Comparison of ENCODE assay signal across 7 cellular contexts in genomic region chr12:52873832-52874572, GRCh38.
DNase-seq lines count a peak whose midpoint lies in the region; ATAC-seq lines count a peak whose summit lies in the region.

No MANE protein-coding gene starts in this region.

- DNase-seq in NCI-H146 treated with DMSO at 0.1 percent for 48 hours (lab: John Stamatoyannopoulos, UW; ENCODE audit: unreplicated experiment): peak; percentile 31
- DNase-seq in activated CD4-positive, alpha-beta T cell treated with anti-CD3 and anti-CD28 coated beads, Interleukin-2, amount 50 U/mL, for 48 hours: peak; percentile 49 to 61
- peak; percentile 29 to 60 (median 55) for DNase-seq in effector memory CD4-positive, alpha-beta T cell
- peak; percentile 18 to 40 for DNase-seq in memory B cell (ENCODE audit: low spot score in 2 of 2)
- peak; percentile 35 to 54 for DNase-seq in stimulated activated CD8-positive, alpha-beta memory T cell treated with anti-CD3 and anti-CD28 coated beads, Interleukin-15, amount 100 ng/mL, for 48 hours (ENCODE audit: low read depth in 2 of 2)

- peaks cover 17% of the 10 kb centered on the region for H3K27me3 Mint-ChIP-seq in memory B cell

- no peaks in the 10 kb centered on the region for H3K27me3 ChIP-seq in effector memory CD4-positive, alpha-beta T cell (replicated peaks; ENCODE audit: control insufficient read depth, insufficient read depth, low read length, poor library complexity, severe bottlenecking)

- H3K4me3 Mint-ChIP-seq in memory B cell: peak overlapping the region; percentile 90

- no peaks in the 10 kb centered on the region for H3K36me3 ChIP-seq in effector memory CD4-positive, alpha-beta T cell (ENCODE audit: control insufficient read depth, insufficient read depth, low read length)

- H3K4me1 Mint-ChIP-seq in memory B cell: peaks cover 26% of the 10 kb centered on the region

- H3K27ac ChIP-seq in effector memory CD4-positive, alpha-beta T cell (ENCODE audit: insufficient read depth, low read length, poor library complexity, severe bottlenecking): no peak overlapping the region

- peak overlapping the region; percentile 76 for H3K27ac Mint-ChIP-seq in memory B cell

- ATAC-seq in GM19397 (IDR thresholded peaks at IDR 0.05; ENCODE audit: unreplicated experiment) (peak; percentile 43), memory B cell (ENCODE audit: low read depth) (peak; percentile 63), HG03442 (IDR thresholded peaks at IDR 0.05; ENCODE audit: unreplicated experiment) (no peak)

- no peaks in the 10 kb centered on the region for H3K9me3 ChIP-seq in effector memory CD4-positive, alpha-beta T cell (ENCODE audit: control insufficient read depth, low read length)

- H3K4me1 ChIP-seq in effector memory CD4-positive, alpha-beta T cell (ENCODE audit: control insufficient read depth, insufficient read depth, low read length, poor library complexity, severe bottlenecking): peaks cover 8% of the 10 kb centered on the region

- peak overlapping the region; percentile 55 for H3K4me3 ChIP-seq in effector memory CD4-positive, alpha-beta T cell (ENCODE audit: insufficient read depth, low read depth, low read length, poor library complexity, severe bottlenecking)

- H3K36me3 Mint-ChIP-seq in memory B cell: no peaks in the 10 kb centered on the region

- H3K9me3 Mint-ChIP-seq in memory B cell: no peaks in the 10 kb centered on the region
